In genomic region chr5:150411245-150411979, GRCh38 we compare ENCODE assay signal across 8 cellular contexts. TPM values are rescaled to one million over a fixed set of nuclear protein-coding genes. Genes with fewer than 3 reads are reported as not detected.
A peak's percentile ranks its signal among the peaks of the same experiment; 100 is the strongest.
DNase-seq lines count a peak whose midpoint lies in the region; ATAC-seq and TF ChIP-seq lines count a peak whose summit lies in the region.

No MANE protein-coding gene starts in this region.

- peak overlapping the region; percentile 96 for H3K4me3 Mint-ChIP-seq in activated CD4-positive, alpha-beta T cell treated with anti-CD3 and anti-CD28 coated beads, Interleukin-2, amount 10 ng/mL, durations not matched to agents 24 days and 14 days
- no peak overlapping the region for H3K4me3 Mint-ChIP-seq in endodermal cell

- 98 to 100% methylated on average over 3 to 5 of the region's 5 CpGs for WGBS in endodermal cell (ENCODE audit: insufficient coverage in 1 of 2, insufficient read length in 1 of 2), 2 experiments

- H3K4me1 Mint-ChIP-seq in activated CD4-positive, alpha-beta T cell treated with anti-CD3 and anti-CD28 coated beads, Interleukin-2, amount 10 ng/mL, durations not matched to agents 24 days and 14 days: peaks cover 34% of the 10 kb centered on the region
- H3K4me1 Mint-ChIP-seq in endodermal cell: peaks cover 15% of the 10 kb centered on the region

- H3K9ac ChIP-seq in BLaER1: peak overlapping the region; percentile 96
- no peak overlapping the region for H3K9ac ChIP-seq in endodermal cell (ENCODE audit: extremely low read depth, low read length, poor library complexity, severe bottlenecking)
- peak overlapping the region; percentile 54 for H3K9ac ChIP-seq in rectal smooth muscle tissue (ENCODE audit: low read length)

- no peaks in the 10 kb centered on the region for H3K9me3 Mint-ChIP-seq in activated CD4-positive, alpha-beta T cell treated with anti-CD3 and anti-CD28 coated beads, Interleukin-2, amount 10 ng/mL, durations not matched to agents 24 days and 14 days
- no peaks in the 10 kb centered on the region for H3K9me3 Mint-ChIP-seq in endodermal cell

- peak; percentile 91 for DNase-seq in activated CD4-positive, alpha-beta T cell treated with anti-CD3 and anti-CD28 coated beads, Interleukin-2, amount 10 ng/mL, durations not matched to agents 24 days and 14 days
- DNase-seq in endodermal cell (peak; percentile 77), NCI-H524 (lab: John Stamatoyannopoulos, UW) (no peak), NCI-H345 treated with DMSO at 0.1 percent for 48 hours (lab: John Stamatoyannopoulos, UW; ENCODE audit: unreplicated experiment) (no peak)

- H3K36me3 Mint-ChIP-seq in activated CD4-positive, alpha-beta T cell treated with anti-CD3 and anti-CD28 coated beads, Interleukin-2, amount 10 ng/mL, durations not matched to agents 24 days and 14 days (ENCODE audit: low read depth): peaks cover 30% of the 10 kb centered on the region
- no peaks in the 10 kb centered on the region for H3K36me3 Mint-ChIP-seq in endodermal cell (ENCODE audit: low read depth)

- no peaks in the 10 kb centered on the region for H3K9me3 ChIP-seq in BLaER1
- H3K9me3 ChIP-seq in endodermal cell (ENCODE audit: control insufficient read depth, low read length): no peaks in the 10 kb centered on the region

- H3K4me1 ChIP-seq in BLaER1: peaks cover 60% of the 10 kb centered on the region
- H3K4me1 ChIP-seq in endodermal cell (ENCODE audit: control insufficient read depth, insufficient read depth, low read length): no peaks in the 10 kb centered on the region
- H3K4me1 ChIP-seq in rectal smooth muscle tissue (ENCODE audit: control insufficient read depth, insufficient read depth, low read length): peaks cover 9% of the 10 kb centered on the region

- peak overlapping the region; percentile 99 for H3K27ac ChIP-seq in BLaER1
- no peak overlapping the region for H3K27ac ChIP-seq in endodermal cell (ENCODE audit: low read depth, low read length)
- peak overlapping the region; percentile 68 for H3K27ac ChIP-seq in rectal smooth muscle tissue (ENCODE audit: low read depth, low read length)

- no peaks in the 10 kb centered on the region for H3K27me3 Mint-ChIP-seq in activated CD4-positive, alpha-beta T cell treated with anti-CD3 and anti-CD28 coated beads, Interleukin-2, amount 10 ng/mL, durations not matched to agents 24 days and 14 days
- H3K27me3 Mint-ChIP-seq in endodermal cell (ENCODE audit: insufficient read depth): peaks cover 3% of the 10 kb centered on the region

- intact Hi-C loops in activated CD4-positive, alpha-beta T cell treated with anti-CD3 and anti-CD28 coated beads, Interleukin-2, amount 10 ng/mL, durations not matched to agents 24 days and 14 days (cut with micrococcal nuclease): loop anchor here (1.0 to 5.0 kb wide), 3 partner anchors 38 to 741 kb away; partner anchors contain the start of gene RPS14

- H3K4me3 ChIP-seq in BLaER1 (peak overlapping the region; percentile 88), endodermal cell (ENCODE audit: low read length) (no peak overlapping the region), rectal smooth muscle tissue (ENCODE audit: low read length) (peak overlapping the region; percentile 58)

- H3K27me3 ChIP-seq in BLaER1 (no peaks in the 10 kb centered on the region), endodermal cell (ENCODE audit: control insufficient read depth, insufficient read depth, low read length, poor library complexity, severe bottlenecking) (no peaks in the 10 kb centered on the region), rectal smooth muscle tissue (ENCODE audit: control insufficient read depth, insufficient read depth, low read length) (no peaks in the 10 kb centered on the region)

- peaks cover 51% of the 10 kb centered on the region for H4K20me1 ChIP-seq in BLaER1

- TF ChIP-seq CTCF in endodermal cell (conservative IDR thresholded peaks at IDR 0.05): no peak

- H3K4me2 ChIP-seq in BLaER1: peak overlapping the region; percentile 90

- peak overlapping the region; percentile 98 for H3K27ac Mint-ChIP-seq in activated CD4-positive, alpha-beta T cell treated with anti-CD3 and anti-CD28 coated beads, Interleukin-2, amount 10 ng/mL, durations not matched to agents 24 days and 14 days
- H3K27ac Mint-ChIP-seq in endodermal cell: peak overlapping the region; percentile 91

- peak; percentile 22 for ATAC-seq in HG03108 (IDR thresholded peaks at IDR 0.05; ENCODE audit: unreplicated experiment)
- no peak for ATAC-seq in GM21528 (IDR thresholded peaks at IDR 0.05; ENCODE audit: low FRiP score, unreplicated experiment)

- H3K36me3 ChIP-seq in BLaER1 (peaks cover 40% of the 10 kb centered on the region), endodermal cell (ENCODE audit: control insufficient read depth, insufficient read depth, low read length) (no peaks in the 10 kb centered on the region), rectal smooth muscle tissue (ENCODE audit: control insufficient read depth, insufficient read depth, low read length) (peaks cover 4% of the 10 kb centered on the region)

RNA-seq across cellular contexts. Expression of gene CD74, which starts 1.3 kb away (rescaled TPM):
- total RNA-seq in activated CD4-positive, alpha-beta T cell treated with anti-CD3 and anti-CD28 coated beads, Interleukin-2, amount 10 ng/mL, durations not matched to agents 24 days and 14 days: 322 and 325 TPM in 2 replicates
- 10 to 100 TPM; 12.4 to 20.0 TPM for total RNA-seq in endodermal cell
- 9.7 TPM for polyA plus RNA-seq in endodermal cell (2013, experiment 1 of 2)
- polyA plus RNA-seq in endodermal cell (2013, experiment 2 of 2): 7.1 TPM

RNA-seq across cellular contexts. Expression of gene RPS14, which starts 38.1 kb away (rescaled TPM):
- 2,567 and 2,587 TPM in 2 replicates for total RNA-seq in activated CD4-positive, alpha-beta T cell treated with anti-CD3 and anti-CD28 coated beads, Interleukin-2, amount 10 ng/mL, durations not matched to agents 24 days and 14 days
- 1,000 to 10,000 TPM; 2,313 to 2,316 TPM for total RNA-seq in endodermal cell
- polyA plus RNA-seq in endodermal cell (2013, experiment 1 of 2): 1,931 TPM
- polyA plus RNA-seq in endodermal cell (2013, experiment 2 of 2): 1,875 TPM

RNA-seq across cellular contexts. Expression of gene TCOF1, which starts 53.9 kb away (rescaled TPM):
- total RNA-seq in activated CD4-positive, alpha-beta T cell treated with anti-CD3 and anti-CD28 coated beads, Interleukin-2, amount 10 ng/mL, durations not matched to agents 24 days and 14 days: 130 and 140 TPM in 2 replicates
- total RNA-seq in endodermal cell: 100 to 1,000 TPM in 1 of 2 donors, 10 to 100 TPM in 1; 88.8 to 107 TPM
- 50.0 TPM for polyA plus RNA-seq in endodermal cell (2013, experiment 1 of 2)
- 46.1 TPM for polyA plus RNA-seq in endodermal cell (2013, experiment 2 of 2)

Comparison
In these comparisons a context has a peak if more than half of its experiments do, and no peak if none do; other contexts are left out.
1. DNase-seq: peak in activated CD4-positive, alpha-beta T cell treated with anti-CD3 and anti-CD28 coated beads, Interleukin-2, amount 10 ng/mL, durations not matched to agents 24 days and 14 days (single experiment) and endodermal cell (single experiment); none in NCI-H524 (0 of 2) and NCI-H345 treated with DMSO at 0.1 percent for 48 hours (single experiment).
2. RNA of gene CD74, which starts 1.3 kb away (total RNA-seq): 322 to 325 TPM in activated CD4-positive, alpha-beta T cell treated with anti-CD3 and anti-CD28 coated beads, Interleukin-2, amount 10 ng/mL, durations not matched to agents 24 days and 14 days; 12.4 to 20.0 TPM in endodermal cell; every median in the first group is over 10 times any median in the second.